12 cellular contexts compared by ENCODE assay signal in the genomic region with DNA sequence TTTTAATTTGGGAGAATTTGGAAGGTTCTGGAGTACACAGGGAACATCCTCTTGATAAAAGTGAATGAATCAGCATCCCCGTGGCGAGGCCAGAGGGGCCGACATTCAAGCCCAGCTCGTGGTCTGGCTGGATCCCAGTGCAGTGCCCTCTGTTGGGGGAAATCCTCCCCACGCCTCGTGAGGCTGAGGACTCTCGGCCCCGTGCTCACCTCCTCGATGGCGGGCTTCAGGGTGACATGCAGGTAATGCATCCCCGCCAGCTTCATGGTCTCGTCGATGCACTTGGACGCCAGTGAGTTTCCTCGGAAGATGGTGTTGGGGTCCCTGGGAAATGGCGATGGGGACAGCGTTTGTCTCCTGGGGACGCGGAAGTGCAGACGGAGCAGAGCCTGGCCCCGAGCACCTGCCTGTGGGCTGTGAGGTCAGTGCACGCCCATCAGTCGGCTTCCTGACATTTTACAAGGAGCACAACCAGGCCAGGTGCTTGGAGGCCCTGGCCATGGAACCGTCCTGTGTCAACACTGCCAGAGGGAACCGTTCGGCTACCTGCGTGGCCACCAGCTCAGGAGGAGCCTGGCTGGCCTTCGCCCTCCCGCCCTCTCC. TPM values are rescaled to one million over a fixed set of nuclear protein-coding genes. Genes with fewer than 3 reads are reported as not detected.
DNase-seq lines count a peak whose midpoint lies in the region; ATAC-seq and TF ChIP-seq lines count a peak whose summit lies in the region.
"Had no signal": no experiment of that assay in that cellular context is flagged by ENCODE, and none has a peak within 500 bp of the region (broad histone marks: within the 10 kb centered on the region; RNA-seq: fewer than 3 reads in every experiment).

No MANE protein-coding gene starts in this region.

- H3K36me3 Mint-ChIP-seq in type B pancreatic cell = no peaks in the 10 kb centered on the region

- TF ChIP-seq CTCF in right atrium auricular region (IDR thresholded peaks at IDR 0.05) = no peak
- no peak for TF ChIP-seq CTCF in RWPE1 (conservative IDR thresholded peaks at IDR 0.05; ENCODE audit: low read depth)
- peak; percentile 16 to 29 for TF ChIP-seq CTCF in fibroblast of lung (conservative IDR thresholded peaks at IDR 0.05 in 1 of 2, IDR thresholded peaks at IDR 0.05 in 1 of 2; ENCODE audit: low read depth in 1 of 2, low read length in 2 of 2)
- TF ChIP-seq CTCF in type B pancreatic cell (conservative IDR thresholded peaks at IDR 0.05) = peak; percentile 55

- H3K9me3 Mint-ChIP-seq in type B pancreatic cell = no peaks in the 10 kb centered on the region
- H3K9me3 Mint-ChIP-seq: naive thymus-derived CD8-positive, alpha-beta T cell had no signal

- H3K27ac ChIP-seq in right atrium auricular region (no peak overlapping the region), RWPE1 (peak overlapping the region; percentile 95), fibroblast of lung (ENCODE audit: insufficient read depth, low read length) (no peak overlapping the region)
- H3K27ac ChIP-seq: testis had no signal

- no peaks in the 10 kb centered on the region for H4K20me1 ChIP-seq in fibroblast of lung (ENCODE audit: control insufficient read depth, extremely low read depth, insufficient read depth, low read length)

- H3K9me3 ChIP-seq in right atrium auricular region = no peaks in the 10 kb centered on the region
- H3K9me3 ChIP-seq in fibroblast of lung (ENCODE audit: control insufficient read depth, insufficient read depth, low read depth, low read length) = no peaks in the 10 kb centered on the region
- H3K9me3 ChIP-seq: testis had no signal

- no peak overlapping the region for H2AFZ ChIP-seq in fibroblast of lung (ENCODE audit: low read length)

- H3K27me3 Mint-ChIP-seq in type B pancreatic cell = no peaks in the 10 kb centered on the region
- H3K27me3 Mint-ChIP-seq: naive thymus-derived CD8-positive, alpha-beta T cell had no signal

- DNase-seq in left ventricle myocardium superior (peak; percentile 32), right atrium auricular region (ENCODE audit: low spot score) (no peak), RWPE1 (ENCODE audit: low spot score) (no peak), fibroblast of lung (ENCODE audit: low read depth in 2 of 2) (peak; percentile 42 to 50), type B pancreatic cell (ENCODE audit: extremely low spot score, unreplicated experiment) (no peak), midbrain (lab: John Stamatoyannopoulos, UW) (no peak)
- DNase-seq: DMS 273 treated with DMSO at 0.1 percent for 48 hours; naive thymus-derived CD8-positive, alpha-beta T cell; NCI-H1694 treated with DMSO at 0.1 percent for 48 hours; testis had no signal

- POLR2A ChIA-PET in RWPE1 (lab: Yijun Ruan, JAX; ENCODE audit: low non-redundant PET) = no interaction called here

- H3K27ac Mint-ChIP-seq in type B pancreatic cell = no peak overlapping the region

- CTCF ChIA-PET in RWPE1 (lab: Yijun Ruan, JAX) = interaction anchor here (0.6 kb wide), 1 partner anchor 21 kb away, joined by 5 read pairs; no protein-coding TSS in a partner anchor

- H3K4me3 Mint-ChIP-seq in type B pancreatic cell = no peak overlapping the region

- H3K4me1 Mint-ChIP-seq in type B pancreatic cell (ENCODE audit: unreplicated experiment) = peaks cover 4% of the 10 kb centered on the region

- H3K4me2 ChIP-seq in fibroblast of lung (ENCODE audit: extremely low read depth, insufficient read depth, low read length) = no peak overlapping the region

- ATAC-seq in left ventricle myocardium superior = no peak
- ATAC-seq in HG02840 (IDR thresholded peaks at IDR 0.05; ENCODE audit: low FRiP score, unreplicated experiment) = no peak
- ATAC-seq in GM18519 (IDR thresholded peaks at IDR 0.05; ENCODE audit: low FRiP score, unreplicated experiment) = no peak
- ATAC-seq: naive thymus-derived CD8-positive, alpha-beta T cell had no signal

- H3K27me3 ChIP-seq in right atrium auricular region (no peaks in the 10 kb centered on the region), fibroblast of lung (ENCODE audit: control insufficient read depth, insufficient read depth, low read length) (no peaks in the 10 kb centered on the region)
- H3K27me3 ChIP-seq: testis had no signal

- no peaks in the 10 kb centered on the region for H3K79me2 ChIP-seq in fibroblast of lung (ENCODE audit: control insufficient read depth, insufficient read depth, low read length)

- H3K4me3 ChIP-seq in right atrium auricular region (no peak overlapping the region), fibroblast of lung (replicated peaks in 1 of 4; ENCODE audit: control extremely low read depth in 1 of 4, insufficient read depth in 1 of 4, low read depth in 3 of 4, low read length in 4 of 4) (no peak overlapping the region)
- H3K4me3 ChIP-seq: testis had no signal

- no peak overlapping the region for H3K9ac ChIP-seq in fibroblast of lung (ENCODE audit: insufficient read depth, low read length)

- H3K36me3 ChIP-seq in right atrium auricular region (peaks cover 45% of the 10 kb centered on the region), fibroblast of lung (ENCODE audit: control insufficient read depth, insufficient read depth, low read length) (peaks cover 53% of the 10 kb centered on the region)

- intact Hi-C loops in left ventricle myocardium superior (cut with micrococcal nuclease) = no loop called here

- H3K4me1 ChIP-seq in right atrium auricular region (no peaks in the 10 kb centered on the region), fibroblast of lung (ENCODE audit: control insufficient read depth, extremely low read depth, insufficient read depth, low read length) (no peaks in the 10 kb centered on the region)
- H3K4me1 ChIP-seq: testis had no signal

RNA-seq across cellular contexts. Expression of a gene that starts 43.3 kb away (rescaled TPM):
- total RNA-seq in left ventricle myocardium superior = 0.37 TPM
- total RNA-seq in right atrium auricular region = 1 to 10 TPM in 1 of 2 donors, under 1 TPM in 1; 0.59 to 2.7 TPM
- total RNA-seq in fibroblast of lung = 0.26 and 0.50 TPM in 2 replicates
- 0.54 and 0.56 TPM in 2 replicates for polyA plus RNA-seq in fibroblast of lung
- 0.18 and 0.82 TPM in 2 replicates for polyA plus RNA-seq in fibroblast of lung (2012)
- polyA minus RNA-seq in fibroblast of lung (ENCODE audit: low replicate concordance) = 6.3 and 6.4 TPM in 2 replicates
- 0.29 TPM in 1 of 2 replicates, not detected in the other for total RNA-seq in type B pancreatic cell (ENCODE audit: low replicate concordance)

Comparison
In these comparisons a context has a peak if more than half of its experiments do, and no peak if none do; other contexts are left out.
1. DNase-seq: peak in left ventricle myocardium superior (single experiment) and fibroblast of lung (2 of 2); none in right atrium auricular region (single experiment), RWPE1 (single experiment), type B pancreatic cell (single experiment) and midbrain (single experiment).
2. CTCF ChIP-seq: peak in fibroblast of lung (2 of 2) and type B pancreatic cell (single experiment); none in right atrium auricular region (0 of 2) and RWPE1 (single experiment).